13 cellular contexts compared by ENCODE assay signal in the genomic region with DNA sequence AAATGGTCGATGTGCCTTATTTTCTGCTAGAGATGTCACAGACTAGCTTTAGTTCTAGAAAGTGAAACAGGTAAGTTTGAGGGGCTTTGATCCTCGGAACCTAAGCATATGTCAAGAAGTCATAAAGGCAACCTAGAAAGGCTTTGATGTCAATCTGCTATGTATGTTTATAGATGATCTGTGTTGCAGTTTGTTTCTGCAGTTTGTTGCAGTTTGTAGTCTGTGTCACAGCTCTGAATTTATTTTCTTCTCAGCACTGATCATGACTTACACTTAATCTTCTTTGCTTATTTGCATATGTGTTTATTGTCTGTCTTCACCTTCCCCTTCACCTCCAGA. TPM values are rescaled to one million over a fixed set of nuclear protein-coding genes. Genes with fewer than 3 reads are reported as not detected.
DNase-seq lines count a peak whose midpoint lies in the region; ATAC-seq and TF ChIP-seq lines count a peak whose summit lies in the region.
"Had no signal": no experiment of that assay in that cellular context is flagged by ENCODE, and none has a peak within 500 bp of the region (broad histone marks: within the 10 kb centered on the region; RNA-seq: fewer than 3 reads in every experiment).

No MANE protein-coding gene starts in this region.

- H3K4me1 ChIP-seq in OCI-LY7 (ENCODE audit: insufficient read depth, low read length, poor library complexity, severe bottlenecking), result peaks cover 49% of the 10 kb centered on the region
- H3K4me1 ChIP-seq in endocrine pancreas (ENCODE audit: control insufficient read depth, insufficient read depth, low read length), result peaks cover 37% of the 10 kb centered on the region
- H3K4me1 ChIP-seq in suprapubic skin, result peaks cover 89% of the 10 kb centered on the region
- peaks cover 43 to 96% of the 10 kb centered on the region in 2 donors for H3K4me1 ChIP-seq in left lung

- peak overlapping the region; percentile 75 for H3K4me2 ChIP-seq in OCI-LY7 (ENCODE audit: low read length)

- peak overlapping the region; percentile 37 for H3K27ac Mint-ChIP-seq in activated CD8-positive, alpha-beta memory T cell treated with anti-CD3 and anti-CD28 coated beads, Interleukin-2, amount 10 ng/mL, durations not matched to agents 7 days and 5 days
- no peak overlapping the region for H3K27ac Mint-ChIP-seq in stimulated activated effector memory CD8-positive, alpha-beta T cell treated with anti-CD3 and anti-CD28 coated beads, Interleukin-12 subunit alpha, Interleukin-12 subunit beta, amount 100 ng/mL, for 72 hours
- H3K27ac Mint-ChIP-seq: dendritic cell treated with granulocyte-macrophage colony-stimulating factor and Interleukin-4, amounts not matched to agents 40 ng/mL and 50 ng/mL, for 4 days had no signal

- intact Hi-C loops in OCI-LY7 (cut with micrococcal nuclease; ENCODE audit: unreplicated experiment), result no loop called here
- intact Hi-C loops in left lung (cut with DNase I), result no loop called here

- H3K9ac ChIP-seq in endocrine pancreas (ENCODE audit: control insufficient read depth, insufficient read depth, low read length), result no peak overlapping the region

- peaks cover 92% of the 10 kb centered on the region for H3K36me3 ChIP-seq in OCI-LY7 (ENCODE audit: insufficient read depth, low read length)
- H3K36me3 ChIP-seq in endocrine pancreas (ENCODE audit: control insufficient read depth, insufficient read depth, low read length), result no peaks in the 10 kb centered on the region
- H3K36me3 ChIP-seq in suprapubic skin, result peaks cover 4% of the 10 kb centered on the region
- H3K36me3 ChIP-seq in left lung, result no peaks in the 10 kb centered on the region

- peak overlapping the region; percentile 10 for H3K4me3 Mint-ChIP-seq in activated CD8-positive, alpha-beta memory T cell treated with anti-CD3 and anti-CD28 coated beads, Interleukin-2, amount 10 ng/mL, durations not matched to agents 7 days and 5 days
- peak overlapping the region; percentile 29 for H3K4me3 Mint-ChIP-seq in stimulated activated effector memory CD8-positive, alpha-beta T cell treated with anti-CD3 and anti-CD28 coated beads, Interleukin-12 subunit alpha, Interleukin-12 subunit beta, amount 100 ng/mL, for 72 hours
- H3K4me3 Mint-ChIP-seq: dendritic cell treated with granulocyte-macrophage colony-stimulating factor and Interleukin-4, amounts not matched to agents 40 ng/mL and 50 ng/mL, for 4 days had no signal

- H3K27me3 ChIP-seq in endocrine pancreas (ENCODE audit: control insufficient read depth, insufficient read depth, low read length) (no peaks in the 10 kb centered on the region), suprapubic skin (no peaks in the 10 kb centered on the region), left lung (no peaks in the 10 kb centered on the region)

- peaks cover 74% of the 10 kb centered on the region for H4K20me1 ChIP-seq in OCI-LY7 (ENCODE audit: insufficient read depth, low read length)

- POLR2A ChIA-PET in OCI-LY7 (lab: Charles Lee), result interaction anchor here (0.6 to 2.4 kb wide), 5 partner anchors 10 to 27 kb away, joined by 3 to 11 read pairs (median 4); no protein-coding TSS in a partner anchor

- DNase-seq in activated CD8-positive, alpha-beta memory T cell treated with anti-CD3 and anti-CD28 coated beads, Interleukin-2, amount 10 ng/mL, durations not matched to agents 7 days and 5 days, result no peak
- DNase-seq in activated CD8-positive, alpha-beta memory T cell treated with anti-CD3 and anti-CD28 coated beads for 24 hours, result no peak
- DNase-seq in OCI-LY7 (ENCODE audit: low spot score) (no peak), suprapubic skin (ENCODE audit: low spot score in 2 of 2) (no peak), left lung (no peak)
- DNase-seq in stimulated activated effector memory CD8-positive, alpha-beta T cell treated with anti-CD3 and anti-CD28 coated beads, Interleukin-12 subunit alpha, Interleukin-12 subunit beta, amount 100 ng/mL, for 72 hours (ENCODE audit: low spot score in 2 of 2), result peak in 1 of 2 donors; percentile 7
- DNase-seq: NCI-H2029 treated with DMSO at 0.1 percent for 48 hours; stimulated activated CD4-positive, alpha-beta T cell treated with anti-CD3 and anti-CD28 coated beads, Interleukin-4, amount 100 ng/mL, for 4 hours; substantia nigra; T1000 had no signal

- H3K4me3 ChIP-seq in OCI-LY7 (ENCODE audit: low read depth, low read length, poor library complexity, severe bottlenecking) (peak overlapping the region; percentile 88), endocrine pancreas (ENCODE audit: control insufficient read depth, insufficient read depth, low read length) (peak overlapping the region; percentile 0), suprapubic skin (no peak overlapping the region), left lung (no peak overlapping the region)

- H3K9me3 ChIP-seq in OCI-LY7 (ENCODE audit: low read length) (no peaks in the 10 kb centered on the region), endocrine pancreas (ENCODE audit: control insufficient read depth, low read length) (no peaks in the 10 kb centered on the region), suprapubic skin (no peaks in the 10 kb centered on the region), left lung (no peaks in the 10 kb centered on the region)

- peak overlapping the region; percentile 28 for H3K27ac ChIP-seq in OCI-LY7 (ENCODE audit: low read depth, low read length, poor library complexity, severe bottlenecking)
- no peak overlapping the region for H3K27ac ChIP-seq in suprapubic skin
- H3K27ac ChIP-seq in left lung, result no peak overlapping the region

- peaks cover 100% of the 10 kb centered on the region for H3K79me2 ChIP-seq in OCI-LY7 (ENCODE audit: insufficient read depth, low read depth, low read length)

- H2AFZ ChIP-seq in OCI-LY7 (ENCODE audit: low read length), result no peak overlapping the region

- no peak for ATAC-seq in activated CD8-positive, alpha-beta memory T cell treated with anti-CD3 and anti-CD28 coated beads, Interleukin-2, amount 10 ng/mL, durations not matched to agents 7 days and 5 days
- ATAC-seq in stimulated activated effector memory CD8-positive, alpha-beta T cell treated with anti-CD3 and anti-CD28 coated beads, Interleukin-12 subunit alpha, Interleukin-12 subunit beta, amount 100 ng/mL, for 72 hours, result no peak
- no peak for ATAC-seq in left lung
- ATAC-seq in HG02678 (IDR thresholded peaks at IDR 0.05; ENCODE audit: unreplicated experiment), result no peak

- H3K9me3 Mint-ChIP-seq in activated CD8-positive, alpha-beta memory T cell treated with anti-CD3 and anti-CD28 coated beads, Interleukin-2, amount 10 ng/mL, durations not matched to agents 7 days and 5 days (ENCODE audit: low read depth), result no peaks in the 10 kb centered on the region
- H3K9me3 Mint-ChIP-seq in stimulated activated effector memory CD8-positive, alpha-beta T cell treated with anti-CD3 and anti-CD28 coated beads, Interleukin-12 subunit alpha, Interleukin-12 subunit beta, amount 100 ng/mL, for 72 hours, result no peaks in the 10 kb centered on the region
- H3K9me3 Mint-ChIP-seq: dendritic cell treated with granulocyte-macrophage colony-stimulating factor and Interleukin-4, amounts not matched to agents 40 ng/mL and 50 ng/mL, for 4 days had no signal

- CTCF ChIA-PET in activated CD8-positive, alpha-beta memory T cell treated with anti-CD3 and anti-CD28 coated beads, Interleukin-2, amount 10 ng/mL, durations not matched to agents 7 days and 5 days (lab: Charles Lee), result interaction anchor here (1.7 kb wide), 1 partner anchor 47 kb away, joined by 9 read pairs; no protein-coding TSS in a partner anchor
- CTCF ChIA-PET in OCI-LY7 (lab: Charles Lee; ENCODE audit: unreplicated experiment), result no interaction called here

- BruUV-seq in OCI-LY7 (replicated peaks; lab: Mats Ljungman, UMichigan), result no TSS peak

- peaks cover 41% of the 10 kb centered on the region for H3K36me3 Mint-ChIP-seq in activated CD8-positive, alpha-beta memory T cell treated with anti-CD3 and anti-CD28 coated beads, Interleukin-2, amount 10 ng/mL, durations not matched to agents 7 days and 5 days
- peaks cover 97% of the 10 kb centered on the region for H3K36me3 Mint-ChIP-seq in stimulated activated effector memory CD8-positive, alpha-beta T cell treated with anti-CD3 and anti-CD28 coated beads, Interleukin-12 subunit alpha, Interleukin-12 subunit beta, amount 100 ng/mL, for 72 hours

- H3K9me2 ChIP-seq in OCI-LY7 (ENCODE audit: insufficient read depth, low read length), result no peaks in the 10 kb centered on the region

- TF ChIP-seq EP300 in suprapubic skin (IDR thresholded peaks at IDR 0.05), result no peak

- peaks cover 72% of the 10 kb centered on the region for H3K4me1 Mint-ChIP-seq in activated CD8-positive, alpha-beta memory T cell treated with anti-CD3 and anti-CD28 coated beads, Interleukin-2, amount 10 ng/mL, durations not matched to agents 7 days and 5 days
- peaks cover 62% of the 10 kb centered on the region for H3K4me1 Mint-ChIP-seq in stimulated activated effector memory CD8-positive, alpha-beta T cell treated with anti-CD3 and anti-CD28 coated beads, Interleukin-12 subunit alpha, Interleukin-12 subunit beta, amount 100 ng/mL, for 72 hours

- no peaks in the 10 kb centered on the region for H3K27me3 Mint-ChIP-seq in activated CD8-positive, alpha-beta memory T cell treated with anti-CD3 and anti-CD28 coated beads, Interleukin-2, amount 10 ng/mL, durations not matched to agents 7 days and 5 days
- H3K27me3 Mint-ChIP-seq: dendritic cell treated with granulocyte-macrophage colony-stimulating factor and Interleukin-4, amounts not matched to agents 40 ng/mL and 50 ng/mL, for 4 days had no signal

- TF ChIP-seq CTCF in OCI-LY7 (conservative IDR thresholded peaks at IDR 0.05; ENCODE audit: low read length) (no peak), suprapubic skin (IDR thresholded peaks at IDR 0.05) (no peak), left lung (IDR thresholded peaks at IDR 0.05) (no peak)

- TF ChIP-seq POLR2A in suprapubic skin (IDR thresholded peaks at IDR 0.05), result no peak

- 57% methylated on average over 2 of the region's 2 CpGs for WGBS in suprapubic skin

RNA-seq across cellular contexts. Expression of a gene that starts 5.9 kb away (rescaled TPM):
- 100 to 1,000 TPM; 112 to 116 TPM for total RNA-seq in activated CD8-positive, alpha-beta memory T cell treated with anti-CD3 and anti-CD28 coated beads, Interleukin-2, amount 10 ng/mL, durations not matched to agents 7 days and 5 days
- 151 and 182 TPM in 2 replicates for total RNA-seq in OCI-LY7 (2014; rRNA removed; shearing (Covaris generic))
- total RNA-seq in OCI-LY7 (2022) (189 and 234 TPM in 2 replicates), suprapubic skin (100 to 1,000 TPM; 107 to 156 (median 116) TPM), left lung (100 to 1,000 TPM in 1 of 2 donors, 10 to 100 TPM in 1; 88.0 to 108 TPM)

Comparison
In these comparisons a context has a peak if more than half of its experiments do, and no peak if none do; other contexts are left out.
1. H3K4me3 ChIP-seq: peak in OCI-LY7 (single experiment) and endocrine pancreas (single experiment); none in suprapubic skin (single experiment) and left lung (0 of 2).